1 cellular context compared by ENCODE assay signal in genomic region chrX:132704769-132705168, GRCh38.
TF ChIP-seq lines count a peak whose summit lies in the region.

No MANE protein-coding gene starts in this region.

TF ChIP-seq in H1, 55 proteins besides CTCF, POLR2A, EP300 and RAD21 (continued from another document):
- TF ChIP-seq USF2 (IDR thresholded peaks at IDR 0.05; ENCODE audit: low read length), result no peak
- TF ChIP-seq RXRA (IDR thresholded peaks at IDR 0.05; ENCODE audit: insufficient read depth, low read depth, low read length), result no peak
- TF ChIP-seq SP2 (IDR thresholded peaks at IDR 0.05; ENCODE audit: low read length), result no peak
- TF ChIP-seq YY1 (IDR thresholded peaks at IDR 0.05; ENCODE audit: low read depth, low read length), result no peak
- TF ChIP-seq SP4 (IDR thresholded peaks at IDR 0.05; ENCODE audit: low read length), result no peak
- no peak for TF ChIP-seq BACH1 (IDR thresholded peaks at IDR 0.05; ENCODE audit: low read length)
- TF ChIP-seq TCF12 (IDR thresholded peaks at IDR 0.05; ENCODE audit: low read depth, low read length), result no peak
- no peak for TF ChIP-seq SP1 (IDR thresholded peaks at IDR 0.05; ENCODE audit: low read depth, low read length)
- TF ChIP-seq, protein P1, sequence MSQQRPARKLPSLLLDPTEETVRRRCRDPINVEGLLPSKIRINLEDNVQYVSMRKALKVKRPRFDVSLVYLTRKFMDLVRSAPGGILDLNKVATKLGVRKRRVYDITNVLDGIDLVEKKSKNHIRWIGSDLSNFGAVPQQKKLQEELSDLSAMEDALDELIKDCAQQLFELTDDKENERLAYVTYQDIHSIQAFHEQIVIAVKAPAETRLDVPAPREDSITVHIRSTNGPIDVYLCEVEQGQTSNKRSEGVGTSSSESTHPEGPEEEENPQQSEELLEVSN (IDR thresholded peaks at IDR 0.05), result no peak
- TF ChIP-seq SIN3A (conservative IDR thresholded peaks at IDR 0.05 in 1 of 2, IDR thresholded peaks at IDR 0.05 in 1 of 2; ENCODE audit: low read depth in 1 of 2, low read length in 2 of 2), result no peak
- no peak for TF ChIP-seq EZH2 (IDR thresholded peaks at IDR 0.05; ENCODE audit: low read depth, low read length, severe bottlenecking)
- TF ChIP-seq POU5F1 (IDR thresholded peaks at IDR 0.05; ENCODE audit: low read depth, low read length), result no peak
- TF ChIP-seq ZNF274 (IDR thresholded peaks at IDR 0.05; ENCODE audit: borderline replicate concordance, extremely low read depth, low read length), result no peak
